Comparison of ENCODE assay signal across 8 cellular contexts in the genomic region with DNA sequence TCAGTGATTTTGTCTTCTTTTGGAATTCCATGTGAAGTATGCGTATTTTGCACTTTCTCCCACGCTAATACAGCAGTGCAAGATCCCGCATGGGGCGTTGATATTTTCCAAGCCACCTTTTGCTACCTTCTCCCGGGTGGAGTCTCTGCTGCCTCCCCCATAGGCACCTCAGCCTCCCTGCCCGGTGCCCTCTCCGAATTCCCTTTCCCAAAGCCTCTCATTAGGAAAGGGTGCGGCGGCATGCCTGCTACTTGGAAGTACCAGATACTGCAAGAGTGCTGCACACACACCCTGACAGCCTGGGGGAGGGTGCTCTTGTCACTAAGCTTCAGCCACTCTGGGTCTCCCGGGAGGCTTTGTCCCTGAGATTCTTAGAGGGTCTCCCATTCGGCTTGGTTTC.
"Had no signal": no experiment of that assay in that cellular context is flagged by ENCODE, and none has a peak within 500 bp of the region (broad histone marks: within the 10 kb centered on the region; RNA-seq: fewer than 3 reads in every experiment).

No MANE protein-coding gene starts in this region.

- FAIRE-seq: H1, H54, HTR-8/SVneo, K562 had no signal

- H3K4me3 ChIP-seq: GM23338, K562 had no signal

- DNase-seq: H9, HCEC 1CT, IMR-90 had no signal
